In genomic region chr4:172963498-172964294, GRCh38 we compare ENCODE assay signal across 22 cellular contexts.
DNase-seq lines count a peak whose midpoint lies in the region; ATAC-seq, FAIRE-seq and TF ChIP-seq lines count a peak whose summit lies in the region.
"Had no signal": no experiment of that assay in that cellular context is flagged by ENCODE, and none has a peak within 500 bp of the region (broad histone marks: within the 10 kb centered on the region; RNA-seq: fewer than 3 reads in every experiment).

No MANE protein-coding gene starts in this region.

- POLR2A ChIA-PET in HepG2 (lab: Yijun Ruan, JAX) = no interaction called here
- POLR2A ChIA-PET in CD8-positive, alpha-beta T cell (lab: Charles Lee) = no interaction called here

- H3K4me3 ChIP-seq in liver (ENCODE audit: low read depth in 1 of 3, low read length in 3 of 3) (no peak overlapping the region), HepG2 (replicated peaks in 1 of 3; ENCODE audit: insufficient read depth in 1 of 3, low read depth in 2 of 3, low read length in 3 of 3) (no peak overlapping the region), lower lobe of right lung (no peak overlapping the region), thoracic aorta (no peak overlapping the region), foreskin fibroblast (ENCODE audit: low read depth in 1 of 2, low read length in 2 of 2) (no peak overlapping the region)
- H3K4me3 ChIP-seq in CD8-positive, alpha-beta T cell (ENCODE audit: low read depth, low read length) = no peak overlapping the region
- H3K4me3 ChIP-seq: BLaER1 treated with 17β-estradiol and CSF1 and Interleukin-3, amounts not matched to agents 10 nM and 100 nM; PC-9; SJSA1 had no signal

- FAIRE-seq in HepG2 (lab: Jason Lieb, UNC) = no peak
- FAIRE-seq: GM18507 had no signal

- intact Hi-C loops in HepG2 (cut with micrococcal nuclease; ENCODE audit: unreplicated experiment) = no loop called here
- intact Hi-C loops in lower lobe of right lung (cut with DNase I) = no loop called here
- intact Hi-C loops in CD8-positive, alpha-beta T cell (cut with DNase I, micrococcal nuclease) = no loop called here

- TF ChIP-seq CTCF in liver (IDR thresholded peaks at IDR 0.05; ENCODE audit: low read depth, low read length, missing input control) = no peak
- no peak for TF ChIP-seq CTCF in HepG2 (CRISPR knock-in tag; IDR thresholded peaks at IDR 0.05)
- TF ChIP-seq CTCF in lower lobe of right lung (IDR thresholded peaks at IDR 0.05) = no peak
- TF ChIP-seq CTCF in thoracic aorta (IDR thresholded peaks at IDR 0.05) = no peak
- TF ChIP-seq CTCF in CD8-positive, alpha-beta T cell (IDR thresholded peaks at IDR 0.05) = no peak
- TF ChIP-seq CTCF in foreskin fibroblast (IDR thresholded peaks at IDR 0.05; ENCODE audit: low read depth, low read length) = no peak

- TF ChIP-seq EP300 in HepG2 (IDR thresholded peaks at IDR 0.05; ENCODE audit: low read depth in 2 of 2, low read length in 2 of 2) (no peak), HepG2 (CRISPR knock-in tag; IDR thresholded peaks at IDR 0.05; ENCODE audit: borderline replicate concordance) (no peak)

- H4K20me1 ChIP-seq in HepG2 (ENCODE audit: insufficient read depth, low read length) = no peaks in the 10 kb centered on the region
- H4K20me1 ChIP-seq: BLaER1 treated with 17β-estradiol and CSF1 and Interleukin-3, amounts not matched to agents 10 nM and 100 nM had no signal

- TF ChIP-seq POLR2A in HepG2 (IDR thresholded peaks at IDR 0.05; ENCODE audit: insufficient read depth in 1 of 2, low read depth in 2 of 2, low read length in 2 of 2) = no peak

- no peak overlapping the region for H3K4me2 ChIP-seq in HepG2 (ENCODE audit: low read depth, low read length)
- H3K4me2 ChIP-seq: BLaER1 treated with 17β-estradiol and CSF1 and Interleukin-3, amounts not matched to agents 10 nM and 100 nM; PC-9 had no signal

- H3K4me1 ChIP-seq in liver (ENCODE audit: control insufficient read depth in 4 of 4, insufficient read depth in 4 of 4, low read length in 3 of 4) (peaks cover 0 to 4% (median 0%) of the 10 kb centered on the region in 4 donors), HepG2 (ENCODE audit: insufficient read depth, low read length) (no peaks in the 10 kb centered on the region), lower lobe of right lung (no peaks in the 10 kb centered on the region), thoracic aorta (ENCODE audit: control insufficient read depth in 1 of 2, low read depth in 2 of 2) (peaks cover 0 to 37% of the 10 kb centered on the region in 2 donors)
- no peaks in the 10 kb centered on the region for H3K4me1 ChIP-seq in CD8-positive, alpha-beta T cell (ENCODE audit: insufficient read depth, low read length)
- H3K4me1 ChIP-seq: BLaER1 treated with 17β-estradiol and CSF1 and Interleukin-3, amounts not matched to agents 10 nM and 100 nM; SJSA1 had no signal

- H3K4me1 Mint-ChIP-seq in CD8-positive, alpha-beta T cell (ENCODE audit: low read depth) = no peaks in the 10 kb centered on the region

- H3K27ac ChIP-seq in liver (ENCODE audit: low read depth in 1 of 2, low read length in 2 of 2) = no peak overlapping the region
- H3K27ac ChIP-seq in HepG2 (ENCODE audit: extremely low read length, insufficient read depth, low read length) = no peak overlapping the region
- peak overlapping the region; percentile 33 for H3K27ac ChIP-seq in lower lobe of right lung
- peak overlapping the region; percentile 71 to 74 for H3K27ac ChIP-seq in thoracic aorta
- H3K27ac ChIP-seq in CD8-positive, alpha-beta T cell (ENCODE audit: low read depth, low read length) = no peak overlapping the region
- H3K27ac ChIP-seq: BLaER1 treated with 17β-estradiol and CSF1 and Interleukin-3, amounts not matched to agents 10 nM and 100 nM; HL-60; PC-9; SJSA1 had no signal

- ATAC-seq in HepG2 = no peak
- peak; percentile 38 to 50 for ATAC-seq in lower lobe of right lung
- no peak for ATAC-seq in thoracic aorta (ENCODE audit: insufficient number of reproducible peaks, low FRiP score, low read depth)
- ATAC-seq in CD8-positive, alpha-beta T cell = no peak
- ATAC-seq: Right ventricle myocardium inferior had no signal

- CTCF ChIA-PET in HepG2 (lab: Yijun Ruan, JAX; ENCODE audit: low intra/inter-chr PET ratio, low total read pairs) = no interaction called here
- CTCF ChIA-PET in CD8-positive, alpha-beta T cell (lab: Charles Lee) = no interaction called here

- no peaks in the 10 kb centered on the region for H3K36me3 Mint-ChIP-seq in CD8-positive, alpha-beta T cell

- WGBS in liver = 57% methylated on average over 5 of the region's 5 CpGs
- 12% methylated on average over 5 of the region's 5 CpGs for WGBS in HepG2 (ENCODE audit: low lambda C conversion rate)

- in situ Hi-C loops in HepG2 (cut with HindIII; ENCODE audit: extremely low pct_ligation_motif_present, low pct_unique_long_range_greater_than_20kb) = no loop called here

- H2AFZ ChIP-seq in HepG2 (ENCODE audit: low read length) = no peak overlapping the region
- H2AFZ ChIP-seq: PC-9 had no signal

- DNase-seq in HepG2 (ENCODE audit: low spot score) (no peak), lower lobe of right lung (no peak), thoracic aorta (ENCODE audit: low spot score) (no peak), T1000 (lab: John Stamatoyannopoulos, UW) (no peak), foreskin fibroblast (no peak)
- DNase-seq in CD8-positive, alpha-beta T cell = no peak
- no peak for DNase-seq in stimulated activated naive CD4-positive, alpha-beta T cell treated with Interleukin-2 at 50 U/mL for 16 hours (lab: John Stamatoyannopoulos, UW)
- DNase-seq: CD4-positive, alpha-beta T cell; COR-L47; DMS53; NCI-H1092 treated with DMSO at 0.1 percent for 48 hours; NCI-H1436 treated with DMSO at 0.1 percent for 48 hours; NCI-H187 treated with DMSO at 0.1 percent for 48 hours; NCI-H446 treated with DMSO at 0.1 percent for 48 hours; NCI-H526 treated with DMSO at 0.1 percent for 48 hours; PC-9 had no signal

- BruUV-seq in HepG2 (replicated peaks; lab: Mats Ljungman, UMichigan) = no TSS peak

- H3K27me3 Mint-ChIP-seq in CD8-positive, alpha-beta T cell (ENCODE audit: low read depth) = peaks cover 18% of the 10 kb centered on the region

- H3K9ac ChIP-seq in liver (ENCODE audit: low read depth in 1 of 2, low read length in 2 of 2) (no peak overlapping the region), HepG2 (ENCODE audit: insufficient read depth, low read depth, low read length) (no peak overlapping the region)
- H3K9ac ChIP-seq: BLaER1 treated with 17β-estradiol and CSF1 and Interleukin-3, amounts not matched to agents 10 nM and 100 nM had no signal

- peaks cover 5% of the 10 kb centered on the region for H3K9me3 Mint-ChIP-seq in CD8-positive, alpha-beta T cell
- H3K9me3 Mint-ChIP-seq: CD4-positive, alpha-beta T cell had no signal

- no peak overlapping the region for H3K4me3 Mint-ChIP-seq in CD8-positive, alpha-beta T cell
- H3K4me3 Mint-ChIP-seq: CD4-positive, alpha-beta T cell had no signal

- no peaks in the 10 kb centered on the region for H3K9me3 ChIP-seq in liver (ENCODE audit: control insufficient read depth in 4 of 4, low read length in 3 of 4)
- H3K9me3 ChIP-seq in HepG2 (ENCODE audit: low read length) = no peaks in the 10 kb centered on the region
- no peaks in the 10 kb centered on the region for H3K9me3 ChIP-seq in lower lobe of right lung
- H3K9me3 ChIP-seq in thoracic aorta = no peaks in the 10 kb centered on the region
- H3K9me3 ChIP-seq in CD8-positive, alpha-beta T cell (ENCODE audit: low read length) = no peaks in the 10 kb centered on the region
- H3K9me3 ChIP-seq: SJSA1 had no signal

- no peaks in the 10 kb centered on the region for H3K36me3 ChIP-seq in liver (ENCODE audit: control insufficient read depth in 4 of 4, insufficient read depth in 3 of 4, low read depth in 1 of 4, low read length in 3 of 4)
- H3K36me3 ChIP-seq in HepG2 (replicated peaks in 1 of 2; ENCODE audit: control insufficient read depth in 1 of 2, insufficient read depth in 2 of 2, low read length in 2 of 2) = no peaks in the 10 kb centered on the region
- no peaks in the 10 kb centered on the region for H3K36me3 ChIP-seq in lower lobe of right lung
- H3K36me3 ChIP-seq in thoracic aorta = no peaks in the 10 kb centered on the region
- H3K36me3 ChIP-seq in CD8-positive, alpha-beta T cell (ENCODE audit: insufficient read depth, low read length) = no peaks in the 10 kb centered on the region
- H3K36me3 ChIP-seq: BLaER1 treated with 17β-estradiol and CSF1 and Interleukin-3, amounts not matched to agents 10 nM and 100 nM; SJSA1 had no signal

- no peaks in the 10 kb centered on the region for H3K79me2 ChIP-seq in HepG2 (ENCODE audit: insufficient read depth, low read length)

- TF ChIP-seq RAD21 in liver (IDR thresholded peaks at IDR 0.05) = no peak
- TF ChIP-seq RAD21 in HepG2 (CRISPR knock-in tag; IDR thresholded peaks at IDR 0.05) = no peak

- no peak overlapping the region for H3K27ac Mint-ChIP-seq in CD8-positive, alpha-beta T cell
- H3K27ac Mint-ChIP-seq: CD4-positive, alpha-beta T cell had no signal

- H3K27me3 ChIP-seq in liver (ENCODE audit: control insufficient read depth in 4 of 4, insufficient read depth in 4 of 4, low read length in 3 of 4) (no peaks in the 10 kb centered on the region), HepG2 (ENCODE audit: control insufficient read depth in 1 of 2, insufficient read depth in 2 of 2, low read length in 2 of 2) (no peaks in the 10 kb centered on the region; a peak in 1 of 5 replicates), lower lobe of right lung (ENCODE audit: low read depth) (no peaks in the 10 kb centered on the region), thoracic aorta (replicated peaks; ENCODE audit: insufficient read depth) (no peaks in the 10 kb centered on the region)
- H3K27me3 ChIP-seq in CD8-positive, alpha-beta T cell (ENCODE audit: insufficient read depth, low read length) = no peaks in the 10 kb centered on the region
- H3K27me3 ChIP-seq: BLaER1 treated with 17β-estradiol and CSF1 and Interleukin-3, amounts not matched to agents 10 nM and 100 nM had no signal

TF ChIP-seq in liver, 16 proteins besides CTCF, POLR2A, EP300 and RAD21 (continues in another document):
- TF ChIP-seq JUND (IDR thresholded peaks at IDR 0.05) = no peak
- TF ChIP-seq SP1 (IDR thresholded peaks at IDR 0.05) = peak; percentile 18
- peak in 1 of 2 donors; percentile 41 for TF ChIP-seq RXRA (IDR thresholded peaks at IDR 0.05)

TF ChIP-seq in HepG2, 621 proteins besides CTCF, POLR2A, EP300 and RAD21 (continues in another document):
- TF ChIP-seq KAT8 (CRISPR knock-in tag; IDR thresholded peaks at IDR 0.05) (no peak), ZNF674 (CRISPR knock-in tag; IDR thresholded peaks at IDR 0.05; ENCODE audit: low read depth) (no peak), RBAK (CRISPR knock-in tag; IDR thresholded peaks at IDR 0.05) (no peak), NFKBIZ (CRISPR knock-in tag; IDR thresholded peaks at IDR 0.05) (no peak)
- TF ChIP-seq, protein P1, sequence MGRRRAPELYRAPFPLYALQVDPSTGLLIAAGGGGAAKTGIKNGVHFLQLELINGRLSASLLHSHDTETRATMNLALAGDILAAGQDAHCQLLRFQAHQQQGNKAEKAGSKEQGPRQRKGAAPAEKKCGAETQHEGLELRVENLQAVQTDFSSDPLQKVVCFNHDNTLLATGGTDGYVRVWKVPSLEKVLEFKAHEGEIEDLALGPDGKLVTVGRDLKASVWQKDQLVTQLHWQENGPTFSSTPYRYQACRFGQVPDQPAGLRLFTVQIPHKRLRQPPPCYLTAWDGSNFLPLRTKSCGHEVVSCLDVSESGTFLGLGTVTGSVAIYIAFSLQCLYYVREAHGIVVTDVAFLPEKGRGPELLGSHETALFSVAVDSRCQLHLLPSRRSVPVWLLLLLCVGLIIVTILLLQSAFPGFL (CRISPR knock-in tag; IDR thresholded peaks at IDR 0.05) = no peak

Comparison
In these comparisons a context has a peak if more than half of its experiments do, and no peak if none do; other contexts are left out.
1. H3K27ac ChIP-seq: peak in lower lobe of right lung (single experiment) and thoracic aorta (2 of 2); none in liver (0 of 2), HepG2 (single experiment) and CD8-positive, alpha-beta T cell (single experiment).
2. ATAC-seq: peak in lower lobe of right lung (2 of 2); none in HepG2 (single experiment), thoracic aorta (single experiment) and CD8-positive, alpha-beta T cell (single experiment).